In genomic region chr9:5922192-5922591, GRCh38 we compare ENCODE assay signal across 15 cellular contexts. TPM values are rescaled to one million over a fixed set of nuclear protein-coding genes. Genes with fewer than 3 reads are reported as not detected.
A peak's percentile ranks its signal among the peaks of the same experiment; 100 is the strongest.
DNase-seq lines count a peak whose midpoint lies in the region; ATAC-seq and TF ChIP-seq lines count a peak whose summit lies in the region.
"Had no signal": no experiment of that assay in that cellular context is flagged by ENCODE, and none has a peak within 500 bp of the region (broad histone marks: within the 10 kb centered on the region; RNA-seq: fewer than 3 reads in every experiment).

No MANE protein-coding gene starts in this region.

- TF ChIP-seq CTCF in omental fat pad (IDR thresholded peaks at IDR 0.05), result no peak
- TF ChIP-seq CTCF in esophagus muscularis mucosa (IDR thresholded peaks at IDR 0.05), result no peak

- no peak for TF ChIP-seq EP300 in esophagus muscularis mucosa (IDR thresholded peaks at IDR 0.05)

- peak; percentile 55 for ATAC-seq in GM18511 (IDR thresholded peaks at IDR 0.05; ENCODE audit: unreplicated experiment)
- peak; percentile 49 for ATAC-seq in GM19397 (IDR thresholded peaks at IDR 0.05; ENCODE audit: unreplicated experiment)
- peak; percentile 44 for ATAC-seq in HG03378 (IDR thresholded peaks at IDR 0.05; ENCODE audit: unreplicated experiment)
- peak; percentile 57 for ATAC-seq in left colon
- no peak for ATAC-seq in omental fat pad (ENCODE audit: low FRiP score)
- ATAC-seq: K562 had no signal

- no peak overlapping the region for H3K4me3 ChIP-seq in esophagus muscularis mucosa
- H3K4me3 ChIP-seq: dorsolateral prefrontal cortex, K562, PC-9 had no signal

- 85% methylated on average over 2 of the region's 2 CpGs for WGBS in esophagus muscularis mucosa

- intact Hi-C loops in left colon (cut with DNase I, micrococcal nuclease) (no loop called here), esophagus muscularis mucosa (cut with DNase I) (no loop called here)

- no peaks in the 10 kb centered on the region for H3K9me3 ChIP-seq in esophagus muscularis mucosa

- no peak overlapping the region for H3K27ac ChIP-seq in esophagus muscularis mucosa (replicated peaks in 1 of 4)
- H3K27ac ChIP-seq: PC-9 had no signal

- no peak for TF ChIP-seq POLR2A in esophagus muscularis mucosa (IDR thresholded peaks at IDR 0.05; ENCODE audit: low read depth)

- no peaks in the 10 kb centered on the region for H3K27me3 ChIP-seq in esophagus muscularis mucosa
- H3K27me3 ChIP-seq: dorsolateral prefrontal cortex had no signal

- DNase-seq in left colon, result no peak
- DNase-seq in iPS-NIHi7 (ENCODE audit: extremely low spot score), result no peak
- no peak for DNase-seq in inferior parietal cortex (ENCODE audit: extremely low spot score)
- DNase-seq in omental fat pad (ENCODE audit: low spot score), result no peak
- no peak for DNase-seq in esophagus muscularis mucosa (ENCODE audit: extremely low spot score)
- DNase-seq: activated B cell treated with CpG ODN at 0.5 μM for 24 hours, dorsolateral prefrontal cortex, NCI-H1105 treated with DMSO at 0.1 percent for 48 hours, NCI-H345, PC-9 had no signal

- no peaks in the 10 kb centered on the region for H3K4me1 ChIP-seq in esophagus muscularis mucosa

- H3K36me3 ChIP-seq in esophagus muscularis mucosa, result peaks cover 19 to 75% (median 51%) of the 10 kb centered on the region in 4 donors

RNA-seq across cellular contexts. Expression of gene MLANA, which starts 31.5 kb away (rescaled TPM):
- total RNA-seq in left colon, result not detected
- total RNA-seq in omental fat pad, result not detected
- total RNA-seq in esophagus muscularis mucosa, result not detected
- total RNA-seq: activated B cell treated with CpG ODN at 0.5 μM for 24 hours, dorsolateral prefrontal cortex, H1, K562, PC-9 had no signal
